ENCODE assay signal across 10 cellular contexts in the genomic region with DNA sequence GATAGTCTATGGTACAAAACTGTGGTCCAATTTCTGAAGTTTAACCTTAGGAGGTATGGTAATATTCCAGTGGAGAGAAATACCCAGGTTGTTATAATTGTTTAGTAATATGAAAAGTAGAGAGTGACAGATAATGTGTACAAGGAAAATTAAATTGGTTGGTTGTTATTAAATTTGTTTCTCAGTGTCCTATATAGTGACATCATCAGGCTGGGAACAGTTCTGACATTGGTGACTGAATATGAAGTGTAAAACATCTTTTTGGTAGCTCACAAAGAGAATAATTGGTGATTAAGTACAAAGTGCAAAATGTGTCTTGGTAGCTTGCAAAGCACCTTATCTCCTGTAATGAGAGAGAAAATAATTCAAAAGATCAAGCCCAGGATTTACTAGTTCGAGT.
"Had no signal": no experiment of that assay in that cellular context is flagged by ENCODE, and none has a peak within 500 bp of the region (broad histone marks: within the 10 kb centered on the region; RNA-seq: fewer than 3 reads in every experiment).

No MANE protein-coding gene starts in this region.

- H3K9me3 ChIP-seq: HAP-1 had no signal

- H3K36me3 ChIP-seq: HAP-1 had no signal

- H3K4me2 ChIP-seq: GM23338 had no signal

- ATAC-seq: GM23338, HCT116 had no signal

- H2AFZ ChIP-seq: GM23248, GM23338 had no signal

- DNase-seq: GM23248, GOT3, H7, H9, HCEC 1CT, HFFc6 had no signal

- H3K4me1 ChIP-seq: HAP-1 had no signal

- H3K27ac ChIP-seq: GM23248 had no signal

- H3K4me3 ChIP-seq: GM23248, GM23338, HAP-1 had no signal

- H3K9ac ChIP-seq: GM23248 had no signal

- FAIRE-seq: H1 had no signal
